In the genomic region with DNA sequence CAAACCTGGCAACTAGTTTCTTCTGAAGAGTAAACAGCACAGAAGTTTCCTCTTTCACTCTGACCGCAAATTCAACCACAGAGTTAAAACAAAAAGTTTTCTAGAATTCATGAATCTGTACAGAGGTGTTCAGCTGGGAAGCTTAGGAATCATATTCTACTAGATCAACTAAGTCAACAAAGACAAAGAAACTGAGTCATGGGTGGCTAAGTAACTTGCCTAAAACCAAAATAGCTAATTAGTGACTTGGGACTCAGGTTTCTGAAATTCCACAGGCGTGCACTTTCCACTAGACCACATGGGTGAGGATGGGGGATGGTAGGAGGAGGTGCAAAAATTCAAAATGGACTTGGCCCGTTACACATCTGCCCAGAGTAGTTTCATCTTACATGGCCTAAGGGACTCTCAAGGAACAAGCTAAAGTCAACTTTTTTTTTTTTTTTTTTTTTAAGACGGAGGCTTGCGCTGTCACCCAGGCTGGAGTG, we compare ENCODE assay signal across 11 cellular contexts. TPM values are rescaled to one million over a fixed set of nuclear protein-coding genes. Genes with fewer than 3 reads are reported as not detected.
DNase-seq lines count a peak whose midpoint lies in the region; ATAC-seq and TF ChIP-seq lines count a peak whose summit lies in the region.
"Had no signal": no experiment of that assay in that cellular context is flagged by ENCODE, and none has a peak within 500 bp of the region (broad histone marks: within the 10 kb centered on the region; RNA-seq: fewer than 3 reads in every experiment).

No MANE protein-coding gene starts in this region.

- no peaks in the 10 kb centered on the region for H3K27me3 ChIP-seq in right atrium auricular region
- H3K27me3 ChIP-seq: colonic mucosa had no signal

- H3K4me3 ChIP-seq in fibroblast of mammary gland (ENCODE audit: control insufficient read depth, low read depth, low read length) (no peak overlapping the region), right atrium auricular region (no peak overlapping the region)
- H3K4me3 ChIP-seq: colonic mucosa had no signal

- H3K4me3 Mint-ChIP-seq in stimulated activated naive CD8-positive, alpha-beta T cell treated with anti-CD3 and anti-CD28 coated beads, Interleukin-15, amount 100 ng/mL, for 72 hours, result no peak overlapping the region
- H3K4me3 Mint-ChIP-seq: stimulated activated memory B cell treated with anti-CD40 and anti-IgM and Interleukin-4, amounts not matched to agents 10 μg/mL and 1 μg/mL and 100 μg/mL, for 72 hours had no signal

- TF ChIP-seq CTCF in C4-2B (conservative IDR thresholded peaks at IDR 0.05) (no peak), fibroblast of mammary gland (conservative IDR thresholded peaks at IDR 0.05; ENCODE audit: control insufficient read depth, insufficient read depth, low read depth, low read length) (no peak), right atrium auricular region (IDR thresholded peaks at IDR 0.05) (no peak)

- H3K27ac ChIP-seq in C4-2B (peak overlapping the region; percentile 30), right atrium auricular region (no peak overlapping the region)
- H3K27ac ChIP-seq: colonic mucosa had no signal

- H3K4me1 Mint-ChIP-seq in stimulated activated naive CD8-positive, alpha-beta T cell treated with anti-CD3 and anti-CD28 coated beads, Interleukin-15, amount 100 ng/mL, for 72 hours, result peaks cover 5% of the 10 kb centered on the region

- DNase-seq in NAMALWA (ENCODE audit: low spot score) (peak; percentile 46), fibroblast of mammary gland (ENCODE audit: low read depth) (peak; percentile 53), NCI-H345 (lab: John Stamatoyannopoulos, UW) (no peak), right atrium auricular region (ENCODE audit: low spot score) (no peak)
- no peak for DNase-seq in stimulated activated naive CD8-positive, alpha-beta T cell treated with anti-CD3 and anti-CD28 coated beads, Interleukin-15, amount 100 ng/mL, for 72 hours
- no peak for DNase-seq in stimulated activated naive CD4-positive, alpha-beta T cell (lab: John Stamatoyannopoulos, UW)
- DNase-seq: colonic mucosa, retina had no signal

- H3K4me1 ChIP-seq in right atrium auricular region, result no peaks in the 10 kb centered on the region
- H3K4me1 ChIP-seq: colonic mucosa had no signal

- no peaks in the 10 kb centered on the region for H3K36me3 ChIP-seq in right atrium auricular region
- H3K36me3 ChIP-seq: colonic mucosa had no signal

- H3K27ac Mint-ChIP-seq in stimulated activated naive CD8-positive, alpha-beta T cell treated with anti-CD3 and anti-CD28 coated beads, Interleukin-15, amount 100 ng/mL, for 72 hours, result no peak overlapping the region
- H3K27ac Mint-ChIP-seq: stimulated activated memory B cell treated with anti-CD40 and anti-IgM and Interleukin-4, amounts not matched to agents 10 μg/mL and 1 μg/mL and 100 μg/mL, for 72 hours had no signal

- peak; percentile 68 for ATAC-seq in GM21381 (IDR thresholded peaks at IDR 0.05; ENCODE audit: unreplicated experiment)
- no peak for ATAC-seq in stimulated activated naive CD8-positive, alpha-beta T cell treated with anti-CD3 and anti-CD28 coated beads, Interleukin-15, amount 100 ng/mL, for 72 hours
- ATAC-seq: stimulated activated memory B cell treated with anti-CD40 and anti-IgM and Interleukin-4, amounts not matched to agents 10 μg/mL and 1 μg/mL and 100 μg/mL, for 72 hours had no signal

- H3K27me3 Mint-ChIP-seq in stimulated activated naive CD8-positive, alpha-beta T cell treated with anti-CD3 and anti-CD28 coated beads, Interleukin-15, amount 100 ng/mL, for 72 hours, result no peaks in the 10 kb centered on the region

- H3K9me3 ChIP-seq in right atrium auricular region, result no peaks in the 10 kb centered on the region
- H3K9me3 ChIP-seq: colonic mucosa had no signal

- no peaks in the 10 kb centered on the region for H3K9me3 Mint-ChIP-seq in stimulated activated naive CD8-positive, alpha-beta T cell treated with anti-CD3 and anti-CD28 coated beads, Interleukin-15, amount 100 ng/mL, for 72 hours
- H3K9me3 Mint-ChIP-seq: stimulated activated memory B cell treated with anti-CD40 and anti-IgM and Interleukin-4, amounts not matched to agents 10 μg/mL and 1 μg/mL and 100 μg/mL, for 72 hours had no signal

RNA-seq across cellular contexts. Expression of gene PTPN14, which starts 25.8 kb away (rescaled TPM):
- 10 to 100 TPM in 1 of 2 donors, 1 to 10 TPM in 1; 8.4 to 27.2 TPM for total RNA-seq in right atrium auricular region

Comparison
In these comparisons a context has a peak if more than half of its experiments do, and no peak if none do; other contexts are left out.
1. DNase-seq: peak in NAMALWA (single experiment) and fibroblast of mammary gland (single experiment); none in stimulated activated naive CD8-positive, alpha-beta T cell treated with anti-CD3 and anti-CD28 coated beads, Interleukin-15, amount 100 ng/mL, for 72 hours (0 of 2), NCI-H345 (single experiment), right atrium auricular region (single experiment) and stimulated activated naive CD4-positive, alpha-beta T cell (0 of 6).